ENCODE assay signal across 8 cellular contexts in the genomic region with DNA sequence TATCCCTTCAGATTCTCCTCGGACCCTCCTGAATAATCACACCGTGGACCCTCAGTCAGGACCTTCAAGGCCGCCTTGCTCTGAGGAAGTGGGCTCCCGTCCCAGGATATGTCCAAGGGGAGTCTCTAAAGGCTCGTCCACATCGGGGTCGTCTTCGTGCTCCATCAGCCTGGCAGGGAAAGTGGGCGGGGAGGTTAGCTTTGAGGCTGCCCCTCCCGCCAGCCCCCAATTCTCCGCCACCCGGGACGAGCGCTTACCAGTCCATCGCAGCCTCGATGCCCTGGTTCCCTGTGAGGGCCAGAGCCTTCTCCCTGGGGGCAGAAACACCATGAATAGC. TPM values are rescaled to one million over a fixed set of nuclear protein-coding genes. Genes with fewer than 3 reads are reported as not detected.
DNase-seq lines count a peak whose midpoint lies in the region; ATAC-seq and TF ChIP-seq lines count a peak whose summit lies in the region.

No MANE protein-coding gene starts in this region.

- no peak for DNase-seq in activated CD4-positive, alpha-beta T cell treated with anti-CD3 and anti-CD28 coated beads for 36 hours
- no peak for DNase-seq in activated CD4-positive, alpha-beta T cell treated with anti-CD3 and anti-CD28 coated beads, Interleukin-2, amount 50 U/mL, for 1 hour
- no peak for DNase-seq in kidney epithelial cell (ENCODE audit: low read depth)
- no peak for DNase-seq in testis
- DNase-seq in UCSD-AML1 (lab: John Stamatoyannopoulos, UW; ENCODE audit: unreplicated experiment), result no peak
- no peak for DNase-seq in hepatic stellate cell (ENCODE audit: low spot score)
- DNase-seq in NK-92 treated with Interleukin-12 subunit alpha and Interleukin-12 subunit beta, amount 100 ng/mL, for 24 hours (lab: John Stamatoyannopoulos, UW), result no peak

- peaks cover 20% of the 10 kb centered on the region for H3K4me1 ChIP-seq in testis

- WGBS in testis, 2 donors, result 0 to 4% methylated on average over 9 to 14 of the region's 16 CpGs

- TF ChIP-seq CTCF in kidney epithelial cell (IDR thresholded peaks at IDR 0.05; ENCODE audit: insufficient read depth, low read length, poor library complexity, severe bottlenecking), result no peak
- no peak for TF ChIP-seq CTCF in testis (IDR thresholded peaks at IDR 0.05)

- no peak for ATAC-seq in activated CD4-positive, alpha-beta T cell treated with anti-CD3 and anti-CD28 coated beads for 36 hours

- CTCF ChIA-PET in activated CD4-positive, alpha-beta T cell treated with anti-CD3 and anti-CD28 coated beads for 36 hours (lab: Charles Lee), result interaction anchor here (1.0 kb wide), 1 partner anchor 14 kb away, joined by 3 read pairs; a partner anchor contains a TSS

- H3K4me3 ChIP-seq in kidney epithelial cell (ENCODE audit: low read depth, low read length) (peak overlapping the region; percentile 100), testis (peak overlapping the region; percentile 74 to 94)

- peak overlapping the region; percentile 92 for H3K27ac Mint-ChIP-seq in activated CD4-positive, alpha-beta T cell treated with anti-CD3 and anti-CD28 coated beads for 36 hours
- peak overlapping the region; percentile 93 for H3K27ac Mint-ChIP-seq in activated naive CD8-positive, alpha-beta T cell

- H3K36me3 Mint-ChIP-seq in activated CD4-positive, alpha-beta T cell treated with anti-CD3 and anti-CD28 coated beads for 36 hours (ENCODE audit: low read depth), result peaks cover 20% of the 10 kb centered on the region
- no peaks in the 10 kb centered on the region for H3K36me3 Mint-ChIP-seq in activated naive CD8-positive, alpha-beta T cell

- H3K4me1 Mint-ChIP-seq in activated CD4-positive, alpha-beta T cell treated with anti-CD3 and anti-CD28 coated beads for 36 hours, result peaks cover 30% of the 10 kb centered on the region
- H3K4me1 Mint-ChIP-seq in activated naive CD8-positive, alpha-beta T cell (ENCODE audit: low read depth), result peaks cover 40% of the 10 kb centered on the region

- H3K27ac ChIP-seq in testis, result peak overlapping the region; percentile 74 to 87

- TF ChIP-seq POLR2A in testis (IDR thresholded peaks at IDR 0.05), result no peak

- H3K36me3 ChIP-seq in kidney epithelial cell (ENCODE audit: control insufficient read depth, insufficient read depth, low read length) (peaks cover 3% of the 10 kb centered on the region), testis (ENCODE audit: low read depth, missing control alignments) (no peaks in the 10 kb centered on the region)

- no peaks in the 10 kb centered on the region for H3K9me3 ChIP-seq in testis

- no peaks in the 10 kb centered on the region for H3K9me3 Mint-ChIP-seq in activated CD4-positive, alpha-beta T cell treated with anti-CD3 and anti-CD28 coated beads for 36 hours (ENCODE audit: low read depth)
- H3K9me3 Mint-ChIP-seq in activated naive CD8-positive, alpha-beta T cell (ENCODE audit: low read depth), result no peaks in the 10 kb centered on the region

- POLR2A ChIA-PET in activated CD4-positive, alpha-beta T cell treated with anti-CD3 and anti-CD28 coated beads for 36 hours (lab: Charles Lee), result interaction anchor here (1.0 to 3.2 kb wide), 3 partner anchors 13 to 87 kb away, joined by 5 to 12 read pairs (median 5); a partner anchor contains a TSS

- H3K27me3 ChIP-seq in kidney epithelial cell (ENCODE audit: control insufficient read depth, insufficient read depth, low read length) (no peaks in the 10 kb centered on the region), testis (no peaks in the 10 kb centered on the region)

- no peaks in the 10 kb centered on the region for H3K27me3 Mint-ChIP-seq in activated CD4-positive, alpha-beta T cell treated with anti-CD3 and anti-CD28 coated beads for 36 hours
- H3K27me3 Mint-ChIP-seq in activated naive CD8-positive, alpha-beta T cell, result no peaks in the 10 kb centered on the region

- intact Hi-C loops in activated CD4-positive, alpha-beta T cell treated with anti-CD3 and anti-CD28 coated beads for 36 hours (cut with DNase I, micrococcal nuclease), result loop anchor here in 1 of 2 experiments (2.0 kb wide), 2 partner anchors 78 to 202 kb away; a partner anchor contains a TSS
- intact Hi-C loops in testis (cut with DNase I; ENCODE audit: low total_unique reads), result loop anchor here (10.0 kb wide), 1 partner anchor 284 kb away; no protein-coding TSS in a partner anchor

- peak overlapping the region; percentile 82 for H3K4me3 Mint-ChIP-seq in activated CD4-positive, alpha-beta T cell treated with anti-CD3 and anti-CD28 coated beads for 36 hours
- peak overlapping the region; percentile 91 for H3K4me3 Mint-ChIP-seq in activated naive CD8-positive, alpha-beta T cell

RNA-seq across cellular contexts. Expression of a gene that starts 0.5 kb away (rescaled TPM):
- 100 to 1,000 TPM in 1 of 2 experiments, 10 to 100 TPM in 1; 95.6 to 119 TPM for total RNA-seq in activated CD4-positive, alpha-beta T cell treated with anti-CD3 and anti-CD28 coated beads for 36 hours
- total RNA-seq in kidney epithelial cell (289 and 321 TPM in 2 replicates), testis (100 to 1,000 TPM; 173 to 190 TPM)
- polyA plus RNA-seq in testis (ENCODE audit: insufficient read depth, low read depth, low replicate concordance), result 196 TPM

RNA-seq across cellular contexts. Expression of a gene that starts 6.3 kb away (rescaled TPM):
- total RNA-seq in activated CD4-positive, alpha-beta T cell treated with anti-CD3 and anti-CD28 coated beads for 36 hours, result 10 to 100 TPM; 11.9 to 15.5 TPM
- total RNA-seq in kidney epithelial cell (4.1 and 4.6 TPM in 2 replicates), testis (10 to 100 TPM in 1 of 2 donors, 1 to 10 TPM in 1; 8.2 to 11.6 TPM)
- 11.1 TPM for polyA plus RNA-seq in testis (ENCODE audit: insufficient read depth, low read depth, low replicate concordance)

RNA-seq across cellular contexts. Expression of a gene that starts 6.9 kb away (rescaled TPM):
- 1 to 10 TPM; 4.1 to 6.4 TPM for total RNA-seq in activated CD4-positive, alpha-beta T cell treated with anti-CD3 and anti-CD28 coated beads for 36 hours
- total RNA-seq in kidney epithelial cell, result 8.0 and 8.1 TPM in 2 replicates
- 1 to 10 TPM; 8.0 to 8.1 TPM for total RNA-seq in testis
- 4.2 TPM for polyA plus RNA-seq in testis (ENCODE audit: insufficient read depth, low read depth, low replicate concordance)

RNA-seq across cellular contexts. Expression of a gene that starts 10.9 kb away (rescaled TPM):
- total RNA-seq in activated CD4-positive, alpha-beta T cell treated with anti-CD3 and anti-CD28 coated beads for 36 hours, result under 1 TPM in 1 of 2 experiments, not detected in 1; 0.16 TPM
- total RNA-seq in kidney epithelial cell, result 0.25 TPM in 1 of 2 replicates, not detected in the other
- total RNA-seq in testis, result 1 to 10 TPM; 4.7 to 5.6 TPM
- polyA plus RNA-seq in testis (ENCODE audit: insufficient read depth, low read depth, low replicate concordance), result 5.0 TPM

RNA-seq across cellular contexts. Expression of a gene that starts 13.3 kb away (rescaled TPM):
- 10 to 100 TPM; 12.6 to 31.3 TPM for total RNA-seq in activated CD4-positive, alpha-beta T cell treated with anti-CD3 and anti-CD28 coated beads for 36 hours
- total RNA-seq in kidney epithelial cell (3.4 and 4.0 TPM in 2 replicates), testis (1 to 10 TPM; 2.4 to 3.7 TPM)
- polyA plus RNA-seq in testis (ENCODE audit: insufficient read depth, low read depth, low replicate concordance), result 2.0 TPM
